In genomic region chr3:155435821-155436220, GRCh38 we compare ENCODE assay signal across 27 cellular contexts.
"Had no signal": no experiment of that assay in that cellular context is flagged by ENCODE, and none has a peak within 500 bp of the region (broad histone marks: within the 10 kb centered on the region; RNA-seq: fewer than 3 reads in every experiment).

No MANE protein-coding gene starts in this region.

- H2AFZ ChIP-seq: neural progenitor cell had no signal

- H3K36me3 ChIP-seq: breast epithelium, heart right ventricle, left lung, lower lobe of right lung, neural progenitor cell, right atrium auricular region, spleen, tibial nerve had no signal

- H3K27me3 ChIP-seq: breast epithelium, foreskin keratinocyte, heart right ventricle, left lung, neural progenitor cell, right atrium auricular region, spleen, tibial nerve had no signal

- H3K4me2 ChIP-seq: neural progenitor cell had no signal

- H3K27ac ChIP-seq: breast epithelium, foreskin keratinocyte, heart right ventricle, left lung, lower lobe of right lung, neural progenitor cell, right atrium auricular region, spleen, tibial nerve had no signal

- H3K4me1 ChIP-seq: breast epithelium, foreskin keratinocyte, left lung, lower lobe of right lung, right atrium auricular region, spleen, tibial nerve had no signal

- H3K4me3 ChIP-seq: breast epithelium, heart right ventricle, left lung, lower lobe of right lung, neural progenitor cell, right atrium auricular region, spleen, tibial nerve had no signal

- H3K9ac ChIP-seq: neural progenitor cell had no signal

- H3K4me3 Mint-ChIP-seq: activated CD4-positive, alpha-beta memory T cell treated with anti-CD3 and anti-CD28 coated beads for 36 hours; activated CD4-positive, alpha-beta T cell treated with anti-CD3 and anti-CD28 coated beads, Interleukin-2, amount 10 ng/mL, durations not matched to agents 24 days and 14 days; dendritic cell treated with granulocyte-macrophage colony-stimulating factor and Interleukin-4, amounts not matched to agents 40 ng/mL and 50 ng/mL, for 4 days; natural killer cell; neural progenitor cell; T-helper 17 cell had no signal

- H3K27me3 Mint-ChIP-seq: dendritic cell treated with granulocyte-macrophage colony-stimulating factor and Interleukin-4, amounts not matched to agents 40 ng/mL and 50 ng/mL, for 4 days had no signal

- H3K27ac Mint-ChIP-seq: activated CD4-positive, alpha-beta memory T cell treated with anti-CD3 and anti-CD28 coated beads for 36 hours; activated CD4-positive, alpha-beta T cell treated with anti-CD3 and anti-CD28 coated beads, Interleukin-2, amount 10 ng/mL, durations not matched to agents 24 days and 14 days; dendritic cell treated with granulocyte-macrophage colony-stimulating factor and Interleukin-4, amounts not matched to agents 40 ng/mL and 50 ng/mL, for 4 days; natural killer cell; neural progenitor cell; T-helper 17 cell had no signal

- H3K9me3 ChIP-seq: breast epithelium, heart right ventricle, left lung, lower lobe of right lung, right atrium auricular region, spleen, tibial nerve had no signal

- H3K9me3 Mint-ChIP-seq: activated CD4-positive, alpha-beta memory T cell treated with anti-CD3 and anti-CD28 coated beads for 36 hours; dendritic cell treated with granulocyte-macrophage colony-stimulating factor and Interleukin-4, amounts not matched to agents 40 ng/mL and 50 ng/mL, for 4 days; natural killer cell; neural progenitor cell had no signal

- H3K36me3 Mint-ChIP-seq: activated CD4-positive, alpha-beta memory T cell treated with anti-CD3 and anti-CD28 coated beads for 36 hours; natural killer cell; neural progenitor cell had no signal

- DNase-seq: activated CD4-positive, alpha-beta memory T cell treated with anti-CD3 and anti-CD28 coated beads for 36 hours; activated CD4-positive, alpha-beta T cell treated with anti-CD3 and anti-CD28 coated beads, Interleukin-2, amount 10 ng/mL, durations not matched to agents 24 days and 14 days; activated CD4-positive, CD25-positive, alpha-beta regulatory T cell treated with anti-CD3 and anti-CD28 coated beads, Interleukin-2, amount 50 U/mL, for 72 hours; activated CD8-positive, alpha-beta memory T cell treated with anti-CD3 and anti-CD28 coated beads, Interleukin-2, amount 50 U/mL, for 4 hours; activated gamma-delta T cell treated with Interleukin-2 at 50 U/mL for 16 hours; activated naive CD4-positive, alpha-beta T cell treated with anti-CD3 and anti-CD28 coated beads, Interleukin-2, amount 50 U/mL, for 16 hours; activated T-cell treated with anti-CD3 and anti-CD28 coated beads, Interleukin-2, amount 50 U/mL, for 1 hour; amygdala; central memory CD4-positive, alpha-beta T cell; effector CD8-positive, alpha-beta T cell; foreskin keratinocyte; heart right ventricle; kidney glomerular epithelial cell; left lung; lower lobe of right lung; mesenchymal stem cell; natural killer cell; occipital lobe; spleen; stimulated activated naive CD4-positive, alpha-beta T cell treated with Interleukin-2 at 50 U/mL for 16 hours; T-helper 17 cell; T1000 had no signal

- H3K4me1 Mint-ChIP-seq: activated CD4-positive, alpha-beta T cell treated with anti-CD3 and anti-CD28 coated beads, Interleukin-2, amount 10 ng/mL, durations not matched to agents 24 days and 14 days; natural killer cell; neural progenitor cell; T-helper 17 cell had no signal
